8 cellular contexts compared by ENCODE assay signal in genomic region chr15:81303241-81304225, GRCh38. TPM values are rescaled to one million over a fixed set of nuclear protein-coding genes. Genes with fewer than 3 reads are reported as not detected.
DNase-seq lines count a peak whose midpoint lies in the region; ATAC-seq, FAIRE-seq and TF ChIP-seq lines count a peak whose summit lies in the region.

No MANE protein-coding gene starts in this region.

- TF ChIP-seq CTCF in IMR-90 (conservative IDR thresholded peaks at IDR 0.05; ENCODE audit: low read depth, low read length) (no peak), K562 (IDR thresholded peaks at IDR 0.05 in 2 of 3, conservative IDR thresholded peaks at IDR 0.05 in 1 of 3; ENCODE audit: insufficient read depth in 2 of 3, low read depth in 1 of 3, low read length in 3 of 3) (no peak)

- H3K27ac ChIP-seq in BLaER1 (peak overlapping the region; percentile 78), IMR-90 (ENCODE audit: insufficient read depth, low read length) (no peak overlapping the region), K562 (ENCODE audit: extremely low read depth, low read depth, low read length) (no peak overlapping the region)

- H3K9ac ChIP-seq in BLaER1, result peak overlapping the region; percentile 47; the same call in 1 of the 2 replicates
- H3K9ac ChIP-seq in IMR-90 (ENCODE audit: low read depth, low read length), result no peak overlapping the region
- no peak overlapping the region for H3K9ac ChIP-seq in K562 (ENCODE audit: insufficient read depth in 1 of 2, low read depth in 2 of 2, low read length in 2 of 2)

- in situ Hi-C loops in IMR-90 (cut with MboI; ENCODE audit: low sequenced_read_pairs) (no loop called here), K562 (cut with MboI) (no loop called here)

- no peak overlapping the region for H3K14ac ChIP-seq in IMR-90 (replicated peaks; ENCODE audit: low read depth, low read length)

- no peaks in the 10 kb centered on the region for H3K79me1 ChIP-seq in IMR-90 (ENCODE audit: low read depth in 1 of 2, low read length in 2 of 2)

- CTCF ChIA-PET in IMR-90 (lab: Yijun Ruan, JAX) (interaction anchor here (0.7 to 1.6 kb wide), 2 partner anchors 33 to 1248 kb away, joined by 3 to 5 read pairs; no protein-coding TSS in a partner anchor), K562 (lab: Yijun Ruan, JAX; ENCODE audit: low intra/inter-chr PET ratio) (no interaction called here)

- H4K20me1 ChIP-seq in BLaER1, result no peaks in the 10 kb centered on the region
- H4K20me1 ChIP-seq in IMR-90 (ENCODE audit: insufficient read depth, low read length), result no peaks in the 10 kb centered on the region
- no peaks in the 10 kb centered on the region; the same call in 1 of the 2 replicates for H4K20me1 ChIP-seq in K562 (replicated peaks; ENCODE audit: control insufficient read depth, insufficient read depth, low read length)

- POLR2A ChIA-PET in IMR-90 (lab: Charles Lee; ENCODE audit: unreplicated experiment) (no interaction called here), K562 (lab: Yijun Ruan, JAX) (interaction anchor here (1.0 kb wide), 1 partner anchor 13 kb away, joined by 3 read pairs; no protein-coding TSS in a partner anchor)

- TF ChIP-seq POLR2A in IMR-90 (IDR thresholded peaks at IDR 0.05; ENCODE audit: low read depth, low read length) (no peak), K562 (conservative IDR thresholded peaks at IDR 0.05) (no peak)

- no peak overlapping the region for H4K5ac ChIP-seq in IMR-90 (ENCODE audit: low read depth, low read length)

- intact Hi-C loops in IMR-90 (cut with micrococcal nuclease), result no loop called here
- intact Hi-C loops in K562 (cut with micrococcal nuclease), result no loop called here

- ATAC-seq in IMR-90 (ENCODE audit: low read depth) (peak; percentile 33; the same call in 1 of the 2 replicates), K562 (no peak), GM19455 (IDR thresholded peaks at IDR 0.05; ENCODE audit: unreplicated experiment) (no peak), GM18858 (IDR thresholded peaks at IDR 0.05; ENCODE audit: unreplicated experiment) (no peak)

- H4K8ac ChIP-seq in IMR-90 (ENCODE audit: low read depth in 2 of 2, low read length in 2 of 2), result peak overlapping the region in 1 of 2 experiments; percentile 36; a peak in 1 of 4 replicates

- H3K23ac ChIP-seq in IMR-90 (ENCODE audit: low read depth, low read length), result no peak overlapping the region

- H3K27me3 ChIP-seq in BLaER1 (no peaks in the 10 kb centered on the region), IMR-90 (ENCODE audit: control insufficient read depth, insufficient read depth, low read length) (no peaks in the 10 kb centered on the region), K562 (ENCODE audit: control insufficient read depth in 2 of 2, insufficient read depth in 2 of 2, low read length in 2 of 2) (no peaks in the 10 kb centered on the region)

- no peak for TF ChIP-seq RAD21 in IMR-90 (IDR thresholded peaks at IDR 0.05; ENCODE audit: low read length)
- TF ChIP-seq RAD21 in K562 (CRISPR knock-in tag; conservative IDR thresholded peaks at IDR 0.05 in 1 of 2, IDR thresholded peaks at IDR 0.05 in 1 of 2), result no peak

- H3K4me2 ChIP-seq in BLaER1 (peak overlapping the region; percentile 98), IMR-90 (ENCODE audit: low read depth, low read length) (no peak overlapping the region), K562 (ENCODE audit: insufficient read depth, low read length) (no peak overlapping the region)

- H2BK5ac ChIP-seq in IMR-90 (ENCODE audit: low read depth, low read length, poor library complexity, severe bottlenecking), result peak overlapping the region; percentile 15

- no peak overlapping the region for H2BK20ac ChIP-seq in IMR-90 (ENCODE audit: low read depth, low read length)

- peak overlapping the region; percentile 7; the same call in 1 of the 2 replicates for H3K4ac ChIP-seq in IMR-90 (ENCODE audit: low read depth, low read length)

- WGBS in IMR-90 (ENCODE audit: extremely low coverage in 2 of 2, insufficient read length in 1 of 2), 2 experiments, result 73% methylated on average over 3 of the region's 9 CpGs; no CpG with 5 or more reads in 1 of the 2 experiments
- WGBS in K562 (ENCODE audit: insufficient coverage, low coverage, missing lambda C conversion rate), result 60% methylated on average over 9 of the region's 9 CpGs

- H3K4me1 ChIP-seq in BLaER1 (peaks cover 66% of the 10 kb centered on the region), IMR-90 (ENCODE audit: control insufficient read depth, insufficient read depth, low read length) (peaks cover 4% of the 10 kb centered on the region), K562 (replicated peaks in 1 of 2; ENCODE audit: control insufficient read depth in 2 of 2, insufficient read depth in 2 of 2, low read length in 2 of 2) (no peaks in the 10 kb centered on the region)

- dilution Hi-C loops in IMR-90 (cut with HindIII; ENCODE audit: low sequenced_read_pairs, unreplicated experiment), result no loop called here

- H3K4me3 ChIP-seq in BLaER1, result no peak overlapping the region
- H3K4me3 ChIP-seq in IMR-90 (ENCODE audit: insufficient read depth, low read depth, low read length), result no peak overlapping the region
- no peak overlapping the region for H3K4me3 ChIP-seq in K562

- H2BK120ac ChIP-seq in IMR-90 (ENCODE audit: low read depth, low read length), result no peak overlapping the region; the same call in 1 of the 2 replicates

- H2BK15ac ChIP-seq in IMR-90 (ENCODE audit: low read depth, low read length), result no peak overlapping the region

- BruUV-seq in IMR-90 (replicated peaks; lab: Mats Ljungman, UMichigan), result no TSS peak
- no TSS peak for BruUV-seq in K562 (replicated peaks; lab: Mats Ljungman, UMichigan)

- H3K36me3 ChIP-seq in BLaER1 (peaks cover 90% of the 10 kb centered on the region), IMR-90 (ENCODE audit: control insufficient read depth, insufficient read depth, low read length) (peaks cover 33% of the 10 kb centered on the region; the same call in 1 of the 2 replicates), K562 (ENCODE audit: control insufficient read depth, insufficient read depth, low read length) (peaks cover 20% of the 10 kb centered on the region; the same call in 1 of the 3 replicates)

- no peak overlapping the region for H3K56ac ChIP-seq in IMR-90 (ENCODE audit: extremely low read depth, insufficient read depth, low read length)

- H3K18ac ChIP-seq in IMR-90 (ENCODE audit: low read depth, low read length), result peak overlapping the region; percentile 11; the same call in 1 of the 2 replicates

- H4K91ac ChIP-seq in IMR-90 (ENCODE audit: insufficient read depth, low read depth, low read length), result no peak overlapping the region

- H3K9me3 ChIP-seq in BLaER1 (no peaks in the 10 kb centered on the region), IMR-90 (ENCODE audit: control insufficient read depth, insufficient read depth, low read length) (no peaks in the 10 kb centered on the region), K562 (replicated peaks; ENCODE audit: control insufficient read depth, insufficient read depth, low read depth, low read length) (no peaks in the 10 kb centered on the region)

- H2AFZ ChIP-seq in IMR-90 (replicated peaks; ENCODE audit: low read length, poor library complexity) (peak overlapping the region; percentile 15), K562 (ENCODE audit: low read depth, low read length) (no peak overlapping the region)

- H2AK9ac ChIP-seq in IMR-90 (replicated peaks; ENCODE audit: low read depth, low read length, poor library complexity), result no peak overlapping the region

- no peak for TF ChIP-seq EP300 in K562 (IDR thresholded peaks at IDR 0.05; ENCODE audit: low read length)

- no peaks in the 10 kb centered on the region for H3K79me2 ChIP-seq in K562 (ENCODE audit: control insufficient read depth, insufficient read depth, low read length)

- H3K9me1 ChIP-seq in IMR-90 (ENCODE audit: insufficient read depth, low read length), result peaks cover 5% of the 10 kb centered on the region
- no peaks in the 10 kb centered on the region for H3K9me1 ChIP-seq in K562 (ENCODE audit: control insufficient read depth, insufficient read depth, low read length)

- peak; percentile 23 for FAIRE-seq in K562 (lab: Jason Lieb, UNC)

- no peak overlapping the region for H2AK5ac ChIP-seq in IMR-90 (ENCODE audit: low read depth, low read length)

- peak; percentile 18 for DNase-seq in IMR-90
- no peak for DNase-seq in K562 (ENCODE audit: extremely low read depth in 1 of 4, low spot score in 3 of 4)
- DNase-seq in mesenteric fat pad (ENCODE audit: low spot score), result peak; percentile 37
- no peak for DNase-seq in Kasumi-1 (lab: John Stamatoyannopoulos, UW)
- DNase-seq in DMS 273 (lab: John Stamatoyannopoulos, UW; ENCODE audit: unreplicated experiment), result no peak

TF ChIP-seq in IMR-90, 13 proteins besides CTCF, POLR2A, EP300 and RAD21 (continues in another document):
- TF ChIP-seq NFE2L2 (IDR thresholded peaks at IDR 0.05; ENCODE audit: low read depth, low read length), result no peak

TF ChIP-seq in K562, 482 proteins besides CTCF, POLR2A, EP300 and RAD21 (continues in another document):
- no peak for TF ChIP-seq MEF2A (IDR thresholded peaks at IDR 0.05; ENCODE audit: control insufficient read depth, low read depth, low read length)
- TF ChIP-seq THRAP3 (IDR thresholded peaks at IDR 0.05; ENCODE audit: borderline replicate concordance), result no peak
- no peak for TF ChIP-seq IRF2 (CRISPR knock-in tag; IDR thresholded peaks at IDR 0.05)

RNA-seq across cellular contexts. Expression of gene STARD5, which starts 20.4 kb away (rescaled TPM):
- 4.4 and 5.0 TPM in 2 replicates for total RNA-seq in IMR-90 (2012; rRNA removed)
- 20.4 and 22.8 TPM in 2 replicates for polyA plus RNA-seq in IMR-90 (2012; rRNA removed)
- 13.5 and 13.6 TPM in 2 replicates for polyA plus RNA-seq in IMR-90 (2012; cell fraction: cytosol; rRNA removed)
- 68.7 and 105 TPM in 2 replicates for polyA plus RNA-seq in IMR-90 (2012; cell fraction: nucleus; rRNA removed; ENCODE audit: low replicate concordance)
- total RNA-seq in K562 (2011; cell fraction: chromatin; rRNA removed; ENCODE audit: low replicate concordance), result 15.5 and 16.0 TPM in 2 replicates
- total RNA-seq in K562 (2011; cell fraction: nucleolus; rRNA removed), result 10.4 and 11.8 TPM in 2 replicates
- 14.9 and 15.2 TPM in 2 replicates for total RNA-seq in K562 (2011; cell fraction: nucleoplasm; rRNA removed)
- 1.7 and 3.9 TPM in 2 replicates for total RNA-seq in K562 (2014; rRNA removed)
- total RNA-seq in K562 (2014; rRNA removed; fragmentation: Illumina TruSeq; extraction: Trizol), result 2.0 and 2.1 TPM in 2 replicates
- 2.1 and 2.4 TPM in 2 replicates for total RNA-seq in K562 (2015; rRNA removed; fragmentation: Illumina TruSeq; extraction: Trizol)
- total RNA-seq in K562 (2021), result 3.1 and 3.6 TPM in 2 replicates
- 4.8 and 5.7 TPM in 2 replicates for polyA plus RNA-seq in K562 (2011; rRNA removed)
- 5.5 and 5.9 TPM in 2 replicates for polyA plus RNA-seq in K562 (2011; cell fraction: cytosol; rRNA removed)
- 11.6 and 22.7 TPM in 2 replicates for polyA plus RNA-seq in K562 (2011; cell fraction: nucleus; rRNA removed)
- 2.4 and 2.7 TPM in 2 replicates for polyA plus RNA-seq in K562 (2012)
- 3.8 and 4.4 TPM in 2 replicates for polyA plus RNA-seq in K562 (2014; fragmentation: Illumina TruSeq; extraction: Trizol)
- 1 to 10 TPM; 1.8 to 2.1 TPM for polyA plus RNA-seq in K562 (2014; fragmentation: Nextera tagmentation; extraction: Ambion mirVana)
- polyA plus RNA-seq in K562 (2014; rRNA removed), result 2.2 and 2.5 TPM in 2 replicates
- polyA minus RNA-seq in K562 (2011; rRNA and poly(A)+ RNA removed), result 4.1 and 9.6 TPM in 2 replicates
- 0.73 and 2.3 TPM in 2 replicates for polyA minus RNA-seq in K562 (2011; cell fraction: cytosol; rRNA and poly(A)+ RNA removed)
- polyA minus RNA-seq in K562 (2011; cell fraction: nucleus; rRNA and poly(A)+ RNA removed), result 6.4 and 7.9 TPM in 2 replicates
- total RNA-seq in mesenteric fat pad, result 3.3 TPM

Comparison
In these comparisons a context has a peak if more than half of its experiments do, and no peak if none do; other contexts are left out.
1. DNase-seq: peak in IMR-90 (single experiment) and mesenteric fat pad (single experiment); none in K562 (0 of 4), Kasumi-1 (0 of 2) and DMS 273 (single experiment).